Comparison of ENCODE assay signal across 28 cellular contexts in the genomic region with DNA sequence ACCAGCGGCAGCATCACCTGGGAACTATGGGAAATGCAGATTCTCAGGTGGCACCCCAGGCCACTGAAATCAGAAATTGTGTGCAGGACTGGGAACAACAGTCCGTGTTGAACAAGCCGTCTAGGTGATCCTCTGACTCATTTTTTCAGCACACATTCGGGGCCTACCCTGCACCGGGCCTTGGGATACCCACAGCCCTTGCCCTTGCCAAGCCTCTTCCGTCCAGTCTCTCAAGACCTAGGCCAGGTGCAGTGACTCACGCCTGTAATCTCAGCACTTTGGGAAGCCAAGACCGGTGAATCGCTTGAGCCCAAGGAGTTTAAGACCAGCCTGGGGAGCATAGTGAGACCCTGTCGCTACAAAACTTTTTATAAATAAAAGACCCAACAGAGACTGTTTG. TPM values are rescaled to one million over a fixed set of nuclear protein-coding genes. Genes with fewer than 3 reads are reported as not detected.
A peak's percentile ranks its signal among the peaks of the same experiment; 100 is the strongest.
DNase-seq lines count a peak whose midpoint lies in the region; ATAC-seq and TF ChIP-seq lines count a peak whose summit lies in the region.
"Had no signal": no experiment of that assay in that cellular context is flagged by ENCODE, and none has a peak within 500 bp of the region (broad histone marks: within the 10 kb centered on the region; RNA-seq: fewer than 3 reads in every experiment).

No MANE protein-coding gene starts in this region.

- intact Hi-C loops in spleen (cut with DNase I; ENCODE audit: low total_unique reads), result no loop called here

- DNase-seq in activated naive CD4-positive, alpha-beta T cell treated with anti-CD3 and anti-CD28 coated beads, Interleukin-2, amount 50 U/mL, for 16 hours, result no peak
- DNase-seq in immature natural killer cell (no peak), spleen (no peak), NCI-H524 treated with DMSO at 0.1 percent for 48 hours (lab: John Stamatoyannopoulos, UW) (no peak), HK-2 (ENCODE audit: unreplicated experiment) (no peak)
- DNase-seq: activated CD4-positive, alpha-beta T cell treated with anti-CD3 and anti-CD28 coated beads for 4 hours; activated CD8-positive, alpha-beta memory T cell treated with anti-CD3 and anti-CD28 coated beads for 24 hours; anterior cingulate cortex; DMS153; NCI-H1417; NCI-H2081; NCI-H2227 treated with DMSO at 0.1 percent for 48 hours; NCI-H526 treated with DMSO at 0.1 percent for 48 hours; posterior cingulate gyrus; SHP77; small intestine; thyroid gland had no signal

- H3K4me3 Mint-ChIP-seq in activated naive CD4-positive, alpha-beta T cell treated with anti-CD3 and anti-CD28 coated beads, Interleukin-2, amount 50 U/mL, for 24 hours, result no peak overlapping the region
- H3K4me3 Mint-ChIP-seq in IgD-negative memory B cell, result peak overlapping the region in 3 of 4 donors; percentile 8 to 69 (median 66)
- H3K4me3 Mint-ChIP-seq in immature natural killer cell, result no peak overlapping the region
- H3K4me3 Mint-ChIP-seq: T-helper 2 cell treated with Interferon-gamma antibody and Interleukin-4, amounts not matched to agents 5 μg/mL and 100 μg/mL, for 36 hours had no signal

- no peaks in the 10 kb centered on the region for H3K27me3 ChIP-seq in spleen (replicated peaks in 1 of 7)
- H3K27me3 ChIP-seq: breast epithelium, gastroesophageal sphincter, right atrium auricular region, thyroid gland had no signal

- H3K4me1 Mint-ChIP-seq in activated naive CD4-positive, alpha-beta T cell treated with anti-CD3 and anti-CD28 coated beads, Interleukin-2, amount 50 U/mL, for 24 hours, result peaks cover 35% of the 10 kb centered on the region
- peaks cover 19 to 22% (median 19%) of the 10 kb centered on the region in 3 donors for H3K4me1 Mint-ChIP-seq in IgD-negative memory B cell
- H3K4me1 Mint-ChIP-seq in immature natural killer cell, result peaks cover 59 to 68% of the 10 kb centered on the region in 2 donors

- H3K4me3 ChIP-seq in spleen, result peak overlapping the region in 1 of 8 donors; percentile 53
- H3K4me3 ChIP-seq: A549, breast epithelium, gastroesophageal sphincter, right atrium auricular region, thyroid gland had no signal

- ATAC-seq in HG02610 (IDR thresholded peaks at IDR 0.05; ENCODE audit: unreplicated experiment), result no peak
- ATAC-seq: A549, gastroesophageal sphincter, HCT116, Panc1 had no signal

- peaks cover 0 to 100% (median 66%) of the 10 kb centered on the region in 6 donors for H3K36me3 ChIP-seq in spleen
- H3K36me3 ChIP-seq: breast epithelium, thyroid gland had no signal

- no peaks in the 10 kb centered on the region for H3K9me3 Mint-ChIP-seq in activated naive CD4-positive, alpha-beta T cell treated with anti-CD3 and anti-CD28 coated beads, Interleukin-2, amount 50 U/mL, for 24 hours
- H3K9me3 Mint-ChIP-seq in IgD-negative memory B cell, result no peaks in the 10 kb centered on the region
- no peaks in the 10 kb centered on the region for H3K9me3 Mint-ChIP-seq in immature natural killer cell
- H3K9me3 Mint-ChIP-seq: T-helper 2 cell treated with Interferon-gamma antibody and Interleukin-4, amounts not matched to agents 5 μg/mL and 100 μg/mL, for 36 hours had no signal

- H3K27ac ChIP-seq in spleen, result peak overlapping the region in 7 of 8 donors; percentile 66 to 94 (median 84)
- H3K27ac ChIP-seq: A549, breast epithelium, KMS-11, thyroid gland had no signal

- 88 to 99% (median 95%) methylated on average over 7 to 10 of the region's 10 CpGs for WGBS in spleen, 5 donors

- peaks cover 9 to 100% (median 45%) of the 10 kb centered on the region in 6 donors for H3K4me1 ChIP-seq in spleen
- H3K4me1 ChIP-seq: breast epithelium, gastroesophageal sphincter, right atrium auricular region, thyroid gland had no signal

- peak overlapping the region; percentile 51 for H3K27ac Mint-ChIP-seq in activated naive CD4-positive, alpha-beta T cell treated with anti-CD3 and anti-CD28 coated beads, Interleukin-2, amount 50 U/mL, for 24 hours
- H3K27ac Mint-ChIP-seq in IgD-negative memory B cell (peak overlapping the region; percentile 86 to 90 (median 86)), immature natural killer cell (peak overlapping the region; percentile 26 to 80 (median 74))

- no peak for TF ChIP-seq POLR2A in spleen (IDR thresholded peaks at IDR 0.05)

- H3K27me3 Mint-ChIP-seq in activated naive CD4-positive, alpha-beta T cell treated with anti-CD3 and anti-CD28 coated beads, Interleukin-2, amount 50 U/mL, for 24 hours, result no peaks in the 10 kb centered on the region
- H3K27me3 Mint-ChIP-seq in IgD-negative memory B cell (no peaks in the 10 kb centered on the region), immature natural killer cell (ENCODE audit: low read depth in 3 of 3) (peaks cover 29 to 86% (median 56%) of the 10 kb centered on the region in 3 donors)

- H3K36me3 Mint-ChIP-seq in activated naive CD4-positive, alpha-beta T cell treated with anti-CD3 and anti-CD28 coated beads, Interleukin-2, amount 50 U/mL, for 24 hours, result peaks cover 12% of the 10 kb centered on the region
- H3K36me3 Mint-ChIP-seq in IgD-negative memory B cell (peaks cover 5% of the 10 kb centered on the region), immature natural killer cell (peaks cover 29 to 53% (median 37%) of the 10 kb centered on the region in 3 donors)

- no peaks in the 10 kb centered on the region for H3K9me3 ChIP-seq in spleen
- H3K9me3 ChIP-seq: A549, breast epithelium, gastroesophageal sphincter, right atrium auricular region, thyroid gland had no signal

- no peak for TF ChIP-seq CTCF in spleen (IDR thresholded peaks at IDR 0.05 in 8 of 11, conservative IDR thresholded peaks at IDR 0.05 in 3 of 11)

RNA-seq across cellular contexts. Expression of a gene that starts 18.3 kb away (rescaled TPM):
- polyA plus RNA-seq in IgD-negative memory B cell, result 49.3 TPM
- polyA plus RNA-seq in immature natural killer cell, result 100 to 1,000 TPM in 1 of 3 donors, 10 to 100 TPM in 2; 51.4 to 196 (median 66.4) TPM
- 100 to 1,000 TPM in 6 of 7 donors, 10 to 100 TPM in 1; 79.3 to 147 (median 130) TPM for total RNA-seq in spleen
- 10 to 100 TPM; 23.0 to 56.0 (median 25.2) TPM for polyA plus RNA-seq in spleen

RNA-seq across cellular contexts. Expression of a gene that starts 25.5 kb away (rescaled TPM):
- polyA plus RNA-seq in IgD-negative memory B cell (34.5 TPM), immature natural killer cell (10 to 100 TPM; 14.2 to 38.2 (median 16.9) TPM), spleen (10 to 100 TPM; 12.7 to 18.9 (median 14.5) TPM)
- total RNA-seq in spleen, result 10 to 100 TPM; 20.5 to 38.2 (median 29.7) TPM

RNA-seq across cellular contexts. Expression of a gene that starts 28.5 kb away (rescaled TPM):
- 10.5 TPM for polyA plus RNA-seq in IgD-negative memory B cell
- 10 to 100 TPM in 2 of 3 donors, 1 to 10 TPM in 1; 8.9 to 14.8 (median 14.7) TPM for polyA plus RNA-seq in immature natural killer cell
- 10 to 100 TPM in 1 of 7 donors, 1 to 10 TPM in 6; 7.5 to 10.2 (median 8.4) TPM for total RNA-seq in spleen
- 10 to 100 TPM in 2 of 3 donors, 1 to 10 TPM in 1; 8.6 to 11.9 (median 10.5) TPM for polyA plus RNA-seq in spleen

RNA-seq across cellular contexts. Expression of a gene that starts 40.9 kb away (rescaled TPM):
- polyA plus RNA-seq in IgD-negative memory B cell (1.8 TPM), immature natural killer cell (1 to 10 TPM; 5.2 to 7.0 (median 6.1) TPM), spleen (10 to 100 TPM; 13.4 to 37.1 (median 34.4) TPM)
- total RNA-seq in spleen, result 10 to 100 TPM; 19.3 to 62.0 (median 23.5) TPM

Comparison
In these comparisons a context has a peak if more than half of its experiments do, and no peak if none do; other contexts are left out.
1. H3K4me3 Mint-ChIP-seq: peak in IgD-negative memory B cell (3 of 4); none in activated naive CD4-positive, alpha-beta T cell treated with anti-CD3 and anti-CD28 coated beads, Interleukin-2, amount 50 U/mL, for 24 hours (single experiment) and immature natural killer cell (0 of 5).
2. Peak in every context shown above with its lines, with median percentiles within 50 percentile points of each other: H3K27ac Mint-ChIP-seq.